ENCODE assay signal across 8 cellular contexts in genomic region chrX:123833387-123833786, GRCh38. TPM values are rescaled to one million over a fixed set of nuclear protein-coding genes. Genes with fewer than 3 reads are reported as not detected.
DNase-seq lines count a peak whose midpoint lies in the region; ATAC-seq and TF ChIP-seq lines count a peak whose summit lies in the region.

No MANE protein-coding gene starts in this region.

- H2AFZ ChIP-seq in MM.1S (ENCODE audit: low read length): no peak overlapping the region

- intact Hi-C loops in heart left ventricle (cut with DNase I): loop anchor here in 2 of 10 donors (10.0 kb wide), 1 partner anchor 121 kb away; no protein-coding TSS in a partner anchor

- H3K9ac ChIP-seq in MM.1S (ENCODE audit: low read length): no peak overlapping the region

- H3K4me3 ChIP-seq in MM.1S (ENCODE audit: low read length) (no peak overlapping the region), SJSA1 (no peak overlapping the region), heart left ventricle (no peak overlapping the region), retinal pigment epithelial cell (ENCODE audit: low read length) (no peak overlapping the region)

- WGBS in heart left ventricle, 4 donors: 47 to 54% (median 49%) methylated on average over 7 of the region's 7 CpGs

- H4K20me1 ChIP-seq in MM.1S (ENCODE audit: insufficient read depth, low read length): no peaks in the 10 kb centered on the region

- no peaks in the 10 kb centered on the region for H3F3A ChIP-seq in MM.1S (ENCODE audit: insufficient read depth, low read length)

- H3K4me2 ChIP-seq in MM.1S (ENCODE audit: low read depth, low read length): no peak overlapping the region

- peak in 3 of 4 donors; percentile 74 to 88 (median 85) for ATAC-seq in heart left ventricle

- TF ChIP-seq CTCF in GM10266 (IDR thresholded peaks at IDR 0.05; ENCODE audit: control insufficient read depth, insufficient read depth, low read depth, missing control alignments) (peak; percentile 63), MM.1S (IDR thresholded peaks at IDR 0.05; ENCODE audit: low read length) (peak; percentile 77), heart left ventricle (IDR thresholded peaks at IDR 0.05) (peak; percentile 60 to 78 (median 70)), retinal pigment epithelial cell (conservative IDR thresholded peaks at IDR 0.05; ENCODE audit: low read depth, low read length) (peak; percentile 71)

- H3K9me3 ChIP-seq in MM.1S (replicated peaks; ENCODE audit: insufficient read depth, low read length): no peaks in the 10 kb centered on the region
- no peaks in the 10 kb centered on the region for H3K9me3 ChIP-seq in SJSA1 (replicated peaks)
- no peaks in the 10 kb centered on the region for H3K9me3 ChIP-seq in heart left ventricle

- no peak overlapping the region for H3K27ac ChIP-seq in MM.1S (ENCODE audit: low read length)
- no peak overlapping the region for H3K27ac ChIP-seq in SJSA1
- no peak overlapping the region for H3K27ac ChIP-seq in heart left ventricle

- TF ChIP-seq POLR2A in heart left ventricle (IDR thresholded peaks at IDR 0.05): no peak

- H3K27me3 ChIP-seq in MM.1S (replicated peaks; ENCODE audit: insufficient read depth, low read length): no peaks in the 10 kb centered on the region
- no peaks in the 10 kb centered on the region for H3K27me3 ChIP-seq in SJSA1 (replicated peaks)
- no peaks in the 10 kb centered on the region for H3K27me3 ChIP-seq in heart left ventricle

- DNase-seq in GM10266 (ENCODE audit: extremely low spot score): peak; percentile 39
- peak; percentile 6 for DNase-seq in HCEC 1CT
- peak; percentile 63 for DNase-seq in MM.1S
- DNase-seq in SJSA1 (ENCODE audit: low read depth in 1 of 2, low spot score in 2 of 2): peak; percentile 28 to 45
- DNase-seq in activated naive CD4-positive, alpha-beta T cell treated with Interleukin-2 at 50 U/mL for 16 hours: peak; percentile 62
- peak in 2 of 5 donors; percentile 13 to 25 for DNase-seq in heart left ventricle
- no peak for DNase-seq in retinal pigment epithelial cell (ENCODE audit: low read depth)
- DNase-seq in foreskin melanocyte: no peak

- H3K79me2 ChIP-seq in MM.1S (ENCODE audit: low read length): no peaks in the 10 kb centered on the region

- no peaks in the 10 kb centered on the region for H3K4me1 ChIP-seq in MM.1S (ENCODE audit: low read length)
- peaks cover 3% of the 10 kb centered on the region; the same call in 1 of the 2 replicates for H3K4me1 ChIP-seq in SJSA1 (replicated peaks)
- no peaks in the 10 kb centered on the region for H3K4me1 ChIP-seq in heart left ventricle

- no peaks in the 10 kb centered on the region for H3K9me2 ChIP-seq in MM.1S (replicated peaks; ENCODE audit: insufficient read depth, low read length)

- H3K36me3 ChIP-seq in MM.1S (replicated peaks; ENCODE audit: insufficient read depth, low read length): no peaks in the 10 kb centered on the region
- H3K36me3 ChIP-seq in SJSA1: no peaks in the 10 kb centered on the region
- H3K36me3 ChIP-seq in heart left ventricle: no peaks in the 10 kb centered on the region

RNA-seq across cellular contexts. Expression of gene XIAP, which starts 26.5 kb away (rescaled TPM):
- total RNA-seq in SJSA1 (2014; rRNA removed; shearing (Covaris generic)): 42.9 and 71.0 TPM in 2 replicates
- total RNA-seq in heart left ventricle: 10 to 100 TPM; 19.5 to 44.3 (median 26.5) TPM
- polyA plus RNA-seq in heart left ventricle: 10 to 100 TPM in 1 of 2 donors, 1 to 10 TPM in 1; 6.8 to 15.5 TPM

Comparison
In these comparisons a context has a peak if more than half of its experiments do, and no peak if none do; other contexts are left out.
1. DNase-seq: peak in GM10266 (single experiment), HCEC 1CT (single experiment), MM.1S (single experiment), SJSA1 (2 of 2) and activated naive CD4-positive, alpha-beta T cell treated with Interleukin-2 at 50 U/mL for 16 hours (single experiment); none in retinal pigment epithelial cell (single experiment) and foreskin melanocyte (single experiment).
2. Peak in every context shown above with its lines, with median percentiles within 50 percentile points of each other: CTCF ChIP-seq.